1 cellular context compared by ENCODE assay signal in the genomic region with DNA sequence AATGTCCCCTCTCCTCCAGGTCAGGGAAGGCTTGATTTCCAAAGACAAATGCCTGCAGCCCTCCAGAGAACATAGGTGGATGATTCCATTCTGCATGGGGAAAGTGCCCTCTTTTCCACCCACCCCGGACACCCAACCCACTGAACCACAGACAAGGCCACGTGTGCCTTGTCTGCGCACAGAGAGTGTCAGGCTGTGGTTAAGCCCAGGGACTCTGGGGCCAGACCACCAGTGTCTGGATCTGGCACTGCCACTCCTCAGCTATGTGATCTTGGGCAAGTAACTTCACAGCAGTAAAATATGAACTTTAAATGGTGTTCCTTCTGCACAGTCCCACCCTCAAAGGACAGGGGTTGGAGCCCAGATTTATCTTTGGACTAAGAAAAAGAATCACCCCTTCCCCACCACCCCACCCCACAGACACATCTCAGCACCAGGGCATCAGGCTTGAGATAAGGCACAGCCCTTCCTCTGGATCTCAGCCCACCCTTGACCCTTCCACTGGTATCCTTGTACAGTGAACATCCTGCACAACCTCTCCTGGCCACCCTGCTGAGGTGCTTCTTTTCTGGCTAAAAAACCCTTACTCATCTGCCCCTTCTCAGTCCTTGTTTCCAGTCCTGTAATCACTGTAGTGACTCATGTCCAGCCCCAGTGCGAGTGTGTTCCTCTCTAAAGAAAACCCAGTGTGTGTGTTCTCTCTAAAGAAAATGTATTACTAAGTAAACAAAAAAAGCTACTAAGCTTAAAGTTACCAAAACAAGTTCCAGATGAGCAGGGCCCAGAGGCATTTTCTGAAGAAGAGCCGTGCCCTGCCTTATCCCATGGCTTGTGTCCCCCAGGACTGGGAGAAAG.
TF ChIP-seq lines count a peak whose summit lies in the region.

No MANE protein-coding gene starts in this region.

TF ChIP-seq in K562, 482 proteins besides CTCF, POLR2A, EP300 and RAD21:
- TF ChIP-seq ZNF764 (CRISPR knock-in tag; IDR thresholded peaks at IDR 0.05; ENCODE audit: low read depth) (no peak), PHF21A (IDR thresholded peaks at IDR 0.05; ENCODE audit: borderline replicate concordance, low read depth) (0 out of 2 replicates have a peak, but pooled peaks have one; percentile 9), JUN (IDR thresholded peaks at IDR 0.05; ENCODE audit: borderline replicate concordance, low read depth, low read length) (peak; percentile 64; the same call in 1 of the 2 replicates), JUN (CRISPR knock-in tag; IDR thresholded peaks at IDR 0.05; ENCODE audit: borderline replicate concordance) (no peak), KDM1A (IDR thresholded peaks at IDR 0.05) (0 out of 4 replicates have a peak, but pooled peaks of 1 of the 2 experiments have one; percentile 53), MAFF (IDR thresholded peaks at IDR 0.05; ENCODE audit: low read length) (peak; percentile 43), MAFK (IDR thresholded peaks at IDR 0.05; ENCODE audit: low read length) (peak; percentile 22; the same call in 1 of the 2 replicates), NFE2 (IDR thresholded peaks at IDR 0.05; ENCODE audit: low read depth) (peak; percentile 71), MAFG (tag; conservative IDR thresholded peaks at IDR 0.05) (peak; percentile 38), FOS (IDR thresholded peaks at IDR 0.05; ENCODE audit: extremely low read depth, insufficient read length) (peak; percentile 6), HLTF (IDR thresholded peaks at IDR 0.05) (peak; percentile 59; the same call in 1 of the 2 replicates), DPF2 (IDR thresholded peaks at IDR 0.05) (peak; percentile 63), FOXK2 (conservative IDR thresholded peaks at IDR 0.05 in 1 of 2, IDR thresholded peaks at IDR 0.05 in 1 of 2; ENCODE audit: low read depth in 2 of 2) (peak in 1 of 2 experiments; percentile 34; a peak in 1 of 4 replicates), SMARCE1 (IDR thresholded peaks at IDR 0.05) (peak; percentile 42; the same call in 1 of the 2 replicates), SMARCA4 (IDR thresholded peaks at IDR 0.05) (peak; percentile 60; the same call in 1 of the 2 replicates), NR2C1 (IDR thresholded peaks at IDR 0.05) (no peak), NR2C1 (tag; IDR thresholded peaks at IDR 0.05) (no peak), JUND (IDR thresholded peaks at IDR 0.05; ENCODE audit: borderline replicate concordance, low read depth, low read length) (peak; percentile 70; the same call in 1 of the 2 replicates), JUND (tag; IDR thresholded peaks at IDR 0.05; ENCODE audit: borderline replicate concordance, low read depth, low read length) (no peak), ZNF316 (IDR thresholded peaks at IDR 0.05) (peak; percentile 75), CBFB (CRISPR knock-in tag; IDR thresholded peaks at IDR 0.05) (peak; percentile 26; the same call in 1 of the 2 replicates), HDAC1 (IDR thresholded peaks at IDR 0.05) (0 out of 4 replicates have a peak, but pooled peaks of 1 of the 2 experiments have one; percentile 23), FOSL1 (tag; conservative IDR thresholded peaks at IDR 0.05) (peak; percentile 67; the same call in 1 of the 2 replicates), NBN (IDR thresholded peaks at IDR 0.05; ENCODE audit: low read depth) (no peak), C11orf30 (IDR thresholded peaks at IDR 0.05; ENCODE audit: low read depth) (peak; percentile 82), ARID1B (IDR thresholded peaks at IDR 0.05) (peak; percentile 30; the same call in 1 of the 2 replicates)
- TF ChIP-seq, protein P1, sequence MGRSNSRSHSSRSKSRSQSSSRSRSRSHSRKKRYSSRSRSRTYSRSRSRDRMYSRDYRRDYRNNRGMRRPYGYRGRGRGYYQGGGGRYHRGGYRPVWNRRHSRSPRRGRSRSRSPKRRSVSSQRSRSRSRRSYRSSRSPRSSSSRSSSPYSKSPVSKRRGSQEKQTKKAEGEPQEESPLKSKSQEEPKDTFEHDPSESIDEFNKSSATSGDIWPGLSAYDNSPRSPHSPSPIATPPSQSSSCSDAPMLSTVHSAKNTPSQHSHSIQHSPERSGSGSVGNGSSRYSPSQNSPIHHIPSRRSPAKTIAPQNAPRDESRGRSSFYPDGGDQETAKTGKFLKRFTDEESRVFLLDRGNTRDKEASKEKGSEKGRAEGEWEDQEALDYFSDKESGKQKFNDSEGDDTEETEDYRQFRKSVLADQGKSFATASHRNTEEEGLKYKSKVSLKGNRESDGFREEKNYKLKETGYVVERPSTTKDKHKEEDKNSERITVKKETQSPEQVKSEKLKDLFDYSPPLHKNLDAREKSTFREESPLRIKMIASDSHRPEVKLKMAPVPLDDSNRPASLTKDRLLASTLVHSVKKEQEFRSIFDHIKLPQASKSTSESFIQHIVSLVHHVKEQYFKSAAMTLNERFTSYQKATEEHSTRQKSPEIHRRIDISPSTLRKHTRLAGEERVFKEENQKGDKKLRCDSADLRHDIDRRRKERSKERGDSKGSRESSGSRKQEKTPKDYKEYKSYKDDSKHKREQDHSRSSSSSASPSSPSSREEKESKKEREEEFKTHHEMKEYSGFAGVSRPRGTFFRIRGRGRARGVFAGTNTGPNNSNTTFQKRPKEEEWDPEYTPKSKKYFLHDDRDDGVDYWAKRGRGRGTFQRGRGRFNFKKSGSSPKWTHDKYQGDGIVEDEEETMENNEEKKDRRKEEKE (IDR thresholded peaks at IDR 0.05; ENCODE audit: borderline replicate concordance in 1 of 2, control insufficient read depth in 1 of 2, low read depth in 2 of 2, low read length in 1 of 2) = no peak
- TF ChIP-seq, protein P2, sequence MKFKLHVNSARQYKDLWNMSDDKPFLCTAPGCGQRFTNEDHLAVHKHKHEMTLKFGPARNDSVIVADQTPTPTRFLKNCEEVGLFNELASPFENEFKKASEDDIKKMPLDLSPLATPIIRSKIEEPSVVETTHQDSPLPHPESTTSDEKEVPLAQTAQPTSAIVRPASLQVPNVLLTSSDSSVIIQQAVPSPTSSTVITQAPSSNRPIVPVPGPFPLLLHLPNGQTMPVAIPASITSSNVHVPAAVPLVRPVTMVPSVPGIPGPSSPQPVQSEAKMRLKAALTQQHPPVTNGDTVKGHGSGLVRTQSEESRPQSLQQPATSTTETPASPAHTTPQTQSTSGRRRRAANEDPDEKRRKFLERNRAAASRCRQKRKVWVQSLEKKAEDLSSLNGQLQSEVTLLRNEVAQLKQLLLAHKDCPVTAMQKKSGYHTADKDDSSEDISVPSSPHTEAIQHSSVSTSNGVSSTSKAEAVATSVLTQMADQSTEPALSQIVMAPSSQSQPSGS (CRISPR knock-in tag; IDR thresholded peaks at IDR 0.05) = no peak
- TF ChIP-seq, protein P3, sequence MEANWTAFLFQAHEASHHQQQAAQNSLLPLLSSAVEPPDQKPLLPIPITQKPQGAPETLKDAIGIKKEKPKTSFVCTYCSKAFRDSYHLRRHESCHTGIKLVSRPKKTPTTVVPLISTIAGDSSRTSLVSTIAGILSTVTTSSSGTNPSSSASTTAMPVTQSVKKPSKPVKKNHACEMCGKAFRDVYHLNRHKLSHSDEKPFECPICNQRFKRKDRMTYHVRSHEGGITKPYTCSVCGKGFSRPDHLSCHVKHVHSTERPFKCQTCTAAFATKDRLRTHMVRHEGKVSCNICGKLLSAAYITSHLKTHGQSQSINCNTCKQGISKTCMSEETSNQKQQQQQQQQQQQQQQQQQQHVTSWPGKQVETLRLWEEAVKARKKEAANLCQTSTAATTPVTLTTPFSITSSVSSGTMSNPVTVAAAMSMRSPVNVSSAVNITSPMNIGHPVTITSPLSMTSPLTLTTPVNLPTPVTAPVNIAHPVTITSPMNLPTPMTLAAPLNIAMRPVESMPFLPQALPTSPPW (CRISPR knock-in tag; IDR thresholded peaks at IDR 0.05) = no peak
- TF ChIP-seq, protein P4, sequence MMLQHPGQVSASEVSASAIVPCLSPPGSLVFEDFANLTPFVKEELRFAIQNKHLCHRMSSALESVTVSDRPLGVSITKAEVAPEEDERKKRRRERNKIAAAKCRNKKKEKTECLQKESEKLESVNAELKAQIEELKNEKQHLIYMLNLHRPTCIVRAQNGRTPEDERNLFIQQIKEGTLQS (IDR thresholded peaks at IDR 0.05) = peak; percentile 70
- TF ChIP-seq, protein P4 (CRISPR knock-in tag; conservative IDR thresholded peaks at IDR 0.05) = no peak
TF ChIP-seq in K562: peak in this region for 21.
